In the genomic region with DNA sequence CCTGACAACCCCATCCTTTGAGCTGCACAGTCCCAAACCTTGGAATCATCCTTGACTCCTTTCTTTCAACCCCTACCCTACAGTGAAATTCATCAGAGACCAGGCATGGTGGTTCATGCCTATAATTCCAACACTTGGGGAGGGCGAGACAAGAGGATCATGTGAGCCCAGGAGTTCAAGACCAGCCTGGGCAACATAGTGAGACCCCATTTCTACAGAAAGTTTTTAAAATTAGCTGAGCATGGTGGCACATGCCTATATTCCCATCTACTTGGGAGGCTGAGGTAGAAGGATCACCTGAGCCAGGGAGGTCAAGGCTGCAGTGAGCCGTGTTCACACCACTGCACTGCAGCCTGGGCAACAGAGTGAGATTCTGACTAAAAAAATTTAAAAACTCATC, we compare ENCODE assay signal across 22 cellular contexts.
"Had no signal": no experiment of that assay in that cellular context is flagged by ENCODE, and none has a peak within 500 bp of the region (broad histone marks: within the 10 kb centered on the region; RNA-seq: fewer than 3 reads in every experiment).

No MANE protein-coding gene starts in this region.

- H3K4me3 ChIP-seq: coronary artery, dorsolateral prefrontal cortex, esophagus muscularis mucosa, gastroesophageal sphincter, heart left ventricle, left lung, lower lobe of right lung had no signal

- ATAC-seq: foreskin keratinocyte; gastroesophageal sphincter; heart left ventricle; left cardiac atrium; left lung; left ventricle myocardium superior; lower lobe of right lung; naive thymus-derived CD4-positive, alpha-beta T cell had no signal

- H3K36me3 ChIP-seq: left lung, lower lobe of right lung had no signal

- H3K27me3 ChIP-seq: dorsolateral prefrontal cortex, esophagus muscularis mucosa, foreskin keratinocyte, gastroesophageal sphincter, heart left ventricle, left lung had no signal

- FAIRE-seq: colon, endothelial cell of umbilical vein, frontal cortex, islet of Langerhans, keratinocyte had no signal

- DNase-seq: dermis blood vessel endothelial cell; dorsolateral prefrontal cortex; effector CD4-positive, alpha-beta T cell; effector memory CD4-positive, alpha-beta T cell; foreskin keratinocyte; heart left ventricle; hippocampal formation; left cardiac atrium; left lung; left ventricle myocardium superior; lower lobe of right lung; mesenchymal stem cell; midbrain; naive thymus-derived CD4-positive, alpha-beta T cell had no signal

- H3K9me3 ChIP-seq: esophagus muscularis mucosa, gastroesophageal sphincter, heart left ventricle, left lung, lower lobe of right lung had no signal

- H3K27ac ChIP-seq: coronary artery, dorsolateral prefrontal cortex, esophagus muscularis mucosa, foreskin keratinocyte, gastroesophageal sphincter, heart left ventricle, left lung, lower lobe of right lung had no signal

- H3K4me1 ChIP-seq: foreskin keratinocyte, left lung, lower lobe of right lung had no signal
